ENCODE assay signal across 1 cellular context in genomic region chr16:3149630-3150345, GRCh38.
A peak's percentile ranks its signal among the peaks of the same experiment; 100 is the strongest.
TF ChIP-seq lines count a peak whose summit lies in the region.

No MANE protein-coding gene starts in this region.

TF ChIP-seq in K562, 482 proteins besides CTCF, POLR2A, EP300 and RAD21 (continued from another document):
- TF ChIP-seq CUX1 (CRISPR knock-in tag; IDR thresholded peaks at IDR 0.05) (no peak), SIRT6 (IDR thresholded peaks at IDR 0.05; ENCODE audit: low read depth, low read length) (no peak), NRF1 (conservative IDR thresholded peaks at IDR 0.05 in 1 of 2, IDR thresholded peaks at IDR 0.05 in 1 of 2) (peak in 1 of 2 experiments; percentile 47; a peak in 2 of 4 replicates), TARDBP (IDR thresholded peaks at IDR 0.05) (peak; percentile 60; the same call in 1 of the 2 replicates), TEAD1 (CRISPR knock-in tag; IDR thresholded peaks at IDR 0.05) (peak in 1 of 2 experiments; percentile 72; a peak in 1 of 4 replicates), ZNF41 (CRISPR knock-in tag; conservative IDR thresholded peaks at IDR 0.05) (no peak), POLR3A (IDR thresholded peaks at IDR 0.05; ENCODE audit: borderline replicate concordance, extremely low read depth, insufficient read depth, insufficient read length) (no peak), AFF4 (CRISPR knock-in tag; IDR thresholded peaks at IDR 0.05) (no peak), STAT6 (CRISPR knock-in tag; IDR thresholded peaks at IDR 0.05) (no peak), ZNF586 (CRISPR knock-in tag; conservative IDR thresholded peaks at IDR 0.05) (no peak), OTX1 (CRISPR knock-in tag; IDR thresholded peaks at IDR 0.05) (no peak), ZNF668 (CRISPR knock-in tag; IDR thresholded peaks at IDR 0.05) (no peak), RBBP5 (IDR thresholded peaks at IDR 0.05; ENCODE audit: borderline replicate concordance, insufficient read depth, low read length, poor library complexity, severe bottlenecking) (peak; percentile 9), CREM (IDR thresholded peaks at IDR 0.05; ENCODE audit: low read depth) (peak; percentile 39), ZNF551 (CRISPR knock-in tag; IDR thresholded peaks at IDR 0.05) (no peak), ZNF212 (CRISPR knock-in tag; IDR thresholded peaks at IDR 0.05) (no peak), MXI1 (IDR thresholded peaks at IDR 0.05; ENCODE audit: low read depth, low read length) (no peak), ELF4 (CRISPR knock-in tag; IDR thresholded peaks at IDR 0.05) (no peak), CHD2 (IDR thresholded peaks at IDR 0.05; ENCODE audit: low read depth, low read length) (0 out of 2 replicates have a peak, but pooled peaks have one; percentile 25), MAZ (CRISPR knock-in tag; conservative IDR thresholded peaks at IDR 0.05 in 1 of 2, IDR thresholded peaks at IDR 0.05 in 1 of 2) (peak; percentile 44 to 49; a peak in 1 of 4 replicates), RBM34 (IDR thresholded peaks at IDR 0.05; ENCODE audit: borderline replicate concordance, insufficient read depth, low read length) (no peak), SOX6 (IDR thresholded peaks at IDR 0.05) (no peak), MAX (CRISPR knock-in tag; IDR thresholded peaks at IDR 0.05) (peak; percentile 92), KDM2B (CRISPR knock-in tag; IDR thresholded peaks at IDR 0.05) (peak; percentile 89), ADNP (tag; IDR thresholded peaks at IDR 0.05) (no peak), TOE1 (IDR thresholded peaks at IDR 0.05; ENCODE audit: borderline replicate concordance) (0 out of 2 replicates have a peak, but pooled peaks have one; percentile 9), TOE1 (CRISPR knock-in tag; IDR thresholded peaks at IDR 0.05; ENCODE audit: borderline replicate concordance, low read depth) (peak; percentile 74; the same call in 1 of the 2 replicates), HNRNPK (IDR thresholded peaks at IDR 0.05; ENCODE audit: low read depth, low read length, poor library complexity, severe bottlenecking) (no peak), TCF3 (CRISPR knock-in tag; IDR thresholded peaks at IDR 0.05) (0 out of 2 replicates have a peak, but pooled peaks have one; percentile 38), POLR2G (IDR thresholded peaks at IDR 0.05; ENCODE audit: low read depth, low read length) (peak; percentile 67), ZNF445 (CRISPR knock-in tag; IDR thresholded peaks at IDR 0.05; ENCODE audit: low read depth) (no peak), MEIS2 (IDR thresholded peaks at IDR 0.05; ENCODE audit: partially characterized antibody) (peak; percentile 6), TCF7L2 (IDR thresholded peaks at IDR 0.05; ENCODE audit: low read depth, low read length) (no peak), XRCC5 (IDR thresholded peaks at IDR 0.05; ENCODE audit: low read depth, low read length) (peak; percentile 71; the same call in 1 of the 2 replicates), DACH1 (IDR thresholded peaks at IDR 0.05; ENCODE audit: partially characterized antibody) (no peak), ZNF75A (CRISPR knock-in tag; IDR thresholded peaks at IDR 0.05) (no peak)
